9 cellular contexts compared by ENCODE assay signal in genomic region chr7:149884016-149884415, GRCh38. TPM values are rescaled to one million over a fixed set of nuclear protein-coding genes. Genes with fewer than 3 reads are reported as not detected.
DNase-seq lines count a peak whose midpoint lies in the region; ATAC-seq and TF ChIP-seq lines count a peak whose summit lies in the region.
"Had no signal": no experiment of that assay in that cellular context is flagged by ENCODE, and none has a peak within 500 bp of the region (broad histone marks: within the 10 kb centered on the region; RNA-seq: fewer than 3 reads in every experiment).

No MANE protein-coding gene starts in this region.

- TF ChIP-seq CTCF in DOHH2 (IDR thresholded peaks at IDR 0.05; ENCODE audit: low read depth, low read length, poor library complexity, severe bottlenecking), result no peak
- TF ChIP-seq CTCF in VCaP (conservative IDR thresholded peaks at IDR 0.05), result no peak

- no peaks in the 10 kb centered on the region for H4K20me1 ChIP-seq in DOHH2 (ENCODE audit: control insufficient read depth, insufficient read depth, low read depth, low read length)

- H3K27me3 Mint-ChIP-seq in activated CD8-positive, alpha-beta T cell treated with anti-CD3 and anti-CD28 coated beads, Interleukin-2, amount 10 ng/mL, durations not matched to agents 7 days and 5 days (ENCODE audit: low read depth), result no peaks in the 10 kb centered on the region
- H3K27me3 Mint-ChIP-seq: activated CD4-positive, alpha-beta T cell treated with anti-CD3 and anti-CD28 coated beads, Interleukin-2, amount 10 ng/mL, durations not matched to agents 7 days and 5 days had no signal

- H3K9me2 ChIP-seq in DOHH2 (replicated peaks; ENCODE audit: control insufficient read depth, low read length), result no peaks in the 10 kb centered on the region

- no peak overlapping the region for H3K4me3 ChIP-seq in DOHH2 (ENCODE audit: low read length)

- CTCF ChIA-PET in activated CD8-positive, alpha-beta T cell treated with anti-CD3 and anti-CD28 coated beads, Interleukin-2, amount 10 ng/mL, durations not matched to agents 7 days and 5 days (lab: Charles Lee), result interaction anchor here (0.6 to 3.1 kb wide), 16 partner anchors 9 to 1295 kb away, joined by 3 to 14 read pairs (median 6); no protein-coding TSS in a partner anchor

- H3F3A ChIP-seq in DOHH2 (ENCODE audit: control insufficient read depth, insufficient read depth), result no peaks in the 10 kb centered on the region; the same call in 1 of the 2 replicates

- POLR2A ChIA-PET in activated CD8-positive, alpha-beta T cell treated with anti-CD3 and anti-CD28 coated beads, Interleukin-2, amount 10 ng/mL, durations not matched to agents 7 days and 5 days (lab: Charles Lee), result interaction anchor here (0.6 kb wide), 2 partner anchors 19 to 35 kb away, joined by 3 read pairs; no protein-coding TSS in a partner anchor

- no peaks in the 10 kb centered on the region for H3K79me2 ChIP-seq in DOHH2 (ENCODE audit: control insufficient read depth, low read length)

- H3K27ac ChIP-seq in DOHH2 (ENCODE audit: low read depth, low read length), result no peak overlapping the region
- H3K27ac ChIP-seq in VCaP, result peak overlapping the region; percentile 92

- peaks cover 14% of the 10 kb centered on the region for H3K4me1 ChIP-seq in DOHH2 (ENCODE audit: control insufficient read depth, low read length)

- H3K4me1 Mint-ChIP-seq in activated CD8-positive, alpha-beta T cell treated with anti-CD3 and anti-CD28 coated beads, Interleukin-2, amount 10 ng/mL, durations not matched to agents 7 days and 5 days (ENCODE audit: low read depth), result peaks cover 23% of the 10 kb centered on the region

- no peak overlapping the region for H3K4me3 Mint-ChIP-seq in activated CD8-positive, alpha-beta T cell treated with anti-CD3 and anti-CD28 coated beads, Interleukin-2, amount 10 ng/mL, durations not matched to agents 7 days and 5 days
- H3K4me3 Mint-ChIP-seq: activated CD4-positive, alpha-beta T cell treated with anti-CD3 and anti-CD28 coated beads, Interleukin-2, amount 10 ng/mL, durations not matched to agents 7 days and 5 days had no signal

- H3K36me3 ChIP-seq in DOHH2 (ENCODE audit: control insufficient read depth, low read length), result no peaks in the 10 kb centered on the region

- ATAC-seq in activated CD8-positive, alpha-beta T cell treated with anti-CD3 and anti-CD28 coated beads, Interleukin-2, amount 10 ng/mL, durations not matched to agents 7 days and 5 days, result no peak

- no peaks in the 10 kb centered on the region for H3K9me3 ChIP-seq in DOHH2 (ENCODE audit: control insufficient read depth, insufficient read depth, low read length)

- peaks cover 32% of the 10 kb centered on the region for H3K36me3 Mint-ChIP-seq in activated CD8-positive, alpha-beta T cell treated with anti-CD3 and anti-CD28 coated beads, Interleukin-2, amount 10 ng/mL, durations not matched to agents 7 days and 5 days (ENCODE audit: low read depth)

- H3K27me3 ChIP-seq in DOHH2 (ENCODE audit: control insufficient read depth, low read length), result no peaks in the 10 kb centered on the region

- H3K27ac Mint-ChIP-seq in activated CD8-positive, alpha-beta T cell treated with anti-CD3 and anti-CD28 coated beads, Interleukin-2, amount 10 ng/mL, durations not matched to agents 7 days and 5 days, result no peak overlapping the region

- DNase-seq in fibroblast of gingiva (ENCODE audit: low read depth) (peak; percentile 0), myocyte (ENCODE audit: low read depth) (peak; percentile 23), DMS 273 (lab: John Stamatoyannopoulos, UW; ENCODE audit: unreplicated experiment) (no peak), cortex of kidney (lab: John Stamatoyannopoulos, UW) (no peak), NCI-H748 (lab: John Stamatoyannopoulos, UW; ENCODE audit: unreplicated experiment) (no peak)
- no peak for DNase-seq in activated CD8-positive, alpha-beta T cell treated with anti-CD3 and anti-CD28 coated beads, Interleukin-2, amount 10 ng/mL, durations not matched to agents 7 days and 5 days

- peak overlapping the region; percentile 10; the same call in 1 of the 2 replicates for H3K4me2 ChIP-seq in DOHH2 (ENCODE audit: low read length)

- H3K9me3 Mint-ChIP-seq in activated CD8-positive, alpha-beta T cell treated with anti-CD3 and anti-CD28 coated beads, Interleukin-2, amount 10 ng/mL, durations not matched to agents 7 days and 5 days (ENCODE audit: insufficient read depth), result no peaks in the 10 kb centered on the region
- H3K9me3 Mint-ChIP-seq: activated CD4-positive, alpha-beta T cell treated with anti-CD3 and anti-CD28 coated beads, Interleukin-2, amount 10 ng/mL, durations not matched to agents 7 days and 5 days had no signal

RNA-seq across cellular contexts. Expression of gene ATP6V0E2, which starts 10.2 kb away (rescaled TPM):
- total RNA-seq in myocyte, result 22.3 and 26.6 TPM in 2 replicates
- 51.5 TPM for polyA plus RNA-seq in myocyte (2012)
- 10 to 100 TPM; 92.9 to 99.6 TPM for total RNA-seq in activated CD8-positive, alpha-beta T cell treated with anti-CD3 and anti-CD28 coated beads, Interleukin-2, amount 10 ng/mL, durations not matched to agents 7 days and 5 days

RNA-seq across cellular contexts. Expression of gene ZNF862, which starts 45.8 kb away (rescaled TPM):
- 14.2 and 16.3 TPM in 2 replicates for total RNA-seq in myocyte
- polyA plus RNA-seq in myocyte (2012), result 13.5 TPM
- 10 to 100 TPM; 21.5 to 24.9 TPM for total RNA-seq in activated CD8-positive, alpha-beta T cell treated with anti-CD3 and anti-CD28 coated beads, Interleukin-2, amount 10 ng/mL, durations not matched to agents 7 days and 5 days

Comparison
In these comparisons a context has a peak if more than half of its experiments do, and no peak if none do; other contexts are left out.
1. DNase-seq: peak in fibroblast of gingiva (single experiment) and myocyte (single experiment); none in DMS 273 (single experiment), cortex of kidney (single experiment), activated CD8-positive, alpha-beta T cell treated with anti-CD3 and anti-CD28 coated beads, Interleukin-2, amount 10 ng/mL, durations not matched to agents 7 days and 5 days (single experiment) and NCI-H748 (single experiment).